In genomic region chr11:131922220-131922619, GRCh38 we compare ENCODE assay signal across 30 cellular contexts.
"Had no signal": no experiment of that assay in that cellular context is flagged by ENCODE, and none has a peak within 500 bp of the region (broad histone marks: within the 10 kb centered on the region; RNA-seq: fewer than 3 reads in every experiment).

No MANE protein-coding gene starts in this region.

- H2AFZ ChIP-seq: hepatocyte had no signal

- H3K9me3 Mint-ChIP-seq: activated CD4-positive, alpha-beta memory T cell treated with anti-CD3 and anti-CD28 coated beads, Interleukin-2, amount 10 ng/mL, durations not matched to agents 7 days and 5 days; activated CD4-positive, alpha-beta T cell treated with anti-CD3 and anti-CD28 coated beads, Interleukin-2, amount 10 ng/mL, durations not matched to agents 7 days and 5 days; activated naive CD4-positive, alpha-beta T cell treated with anti-CD3 and anti-CD28 coated beads, Interleukin-2, amount 10 ng/mL, durations not matched to agents 7 days and 5 days; activated naive CD8-positive, alpha-beta T cell treated with anti-CD3 and anti-CD28 coated beads, Interleukin-2, amount 10 ng/mL, durations not matched to agents 7 days and 5 days; activated T-cell treated with anti-CD3 and anti-CD28 coated beads, Interleukin-2, amount 50 U/mL, for 24 hours; WTC11 had no signal

- FAIRE-seq: bronchial epithelial cell, endometrium, endothelial cell of umbilical vein had no signal

- H3K4me1 Mint-ChIP-seq: activated CD4-positive, alpha-beta memory T cell treated with anti-CD3 and anti-CD28 coated beads, Interleukin-2, amount 10 ng/mL, durations not matched to agents 7 days and 5 days; activated CD4-positive, alpha-beta T cell treated with anti-CD3 and anti-CD28 coated beads, Interleukin-2, amount 10 ng/mL, durations not matched to agents 7 days and 5 days; activated naive CD4-positive, alpha-beta T cell treated with anti-CD3 and anti-CD28 coated beads, Interleukin-2, amount 10 ng/mL, durations not matched to agents 7 days and 5 days; activated naive CD8-positive, alpha-beta T cell treated with anti-CD3 and anti-CD28 coated beads, Interleukin-2, amount 10 ng/mL, durations not matched to agents 7 days and 5 days; central memory CD8-positive, alpha-beta T cell had no signal

- H3K4me2 ChIP-seq: hepatocyte had no signal

- ATAC-seq: activated naive CD4-positive, alpha-beta T cell treated with anti-CD3 and anti-CD28 coated beads, Interleukin-2, amount 50 U/mL, for 72 hours; activated T-cell treated with anti-CD3 and anti-CD28 coated beads, Interleukin-2, amount 50 U/mL, for 72 hours; gastroesophageal sphincter; heart right ventricle; WTC11 had no signal

- H3K36me3 ChIP-seq: ascending aorta, brain microvascular endothelial cell, colonic mucosa, esophagus squamous epithelium, gastroesophageal sphincter, heart right ventricle had no signal

- H3K4me1 ChIP-seq: ascending aorta, colonic mucosa had no signal

- H3K27ac Mint-ChIP-seq: activated CD4-positive, alpha-beta memory T cell treated with anti-CD3 and anti-CD28 coated beads, Interleukin-2, amount 10 ng/mL, durations not matched to agents 7 days and 5 days; activated CD4-positive, alpha-beta T cell treated with anti-CD3 and anti-CD28 coated beads, Interleukin-2, amount 10 ng/mL, durations not matched to agents 7 days and 5 days; activated naive CD4-positive, alpha-beta T cell treated with anti-CD3 and anti-CD28 coated beads, Interleukin-2, amount 10 ng/mL, durations not matched to agents 7 days and 5 days; activated naive CD4-positive, alpha-beta T cell treated with anti-CD3 and anti-CD28 coated beads, Interleukin-2, amount 50 U/mL, for 72 hours; activated naive CD8-positive, alpha-beta T cell treated with anti-CD3 and anti-CD28 coated beads, Interleukin-2, amount 10 ng/mL, durations not matched to agents 7 days and 5 days; activated T-cell treated with anti-CD3 and anti-CD28 coated beads, Interleukin-2, amount 50 U/mL, for 24 hours; activated T-cell treated with anti-CD3 and anti-CD28 coated beads, Interleukin-2, amount 50 U/mL, for 72 hours; WTC11 had no signal

- H3K4me3 Mint-ChIP-seq: activated CD4-positive, alpha-beta memory T cell treated with anti-CD3 and anti-CD28 coated beads, Interleukin-2, amount 10 ng/mL, durations not matched to agents 7 days and 5 days; activated CD4-positive, alpha-beta T cell treated with anti-CD3 and anti-CD28 coated beads, Interleukin-2, amount 10 ng/mL, durations not matched to agents 7 days and 5 days; activated naive CD4-positive, alpha-beta T cell treated with anti-CD3 and anti-CD28 coated beads, Interleukin-2, amount 10 ng/mL, durations not matched to agents 7 days and 5 days; activated naive CD8-positive, alpha-beta T cell treated with anti-CD3 and anti-CD28 coated beads, Interleukin-2, amount 10 ng/mL, durations not matched to agents 7 days and 5 days; activated T-cell treated with anti-CD3 and anti-CD28 coated beads, Interleukin-2, amount 50 U/mL, for 24 hours; activated T-cell treated with anti-CD3 and anti-CD28 coated beads, Interleukin-2, amount 50 U/mL, for 72 hours; central memory CD8-positive, alpha-beta T cell; WTC11 had no signal

- H3K27ac ChIP-seq: ascending aorta, brain microvascular endothelial cell, colonic mucosa, epithelial cell of prostate, esophagus squamous epithelium, gastroesophageal sphincter, heart right ventricle, hepatocyte had no signal

- H3K27me3 ChIP-seq: ascending aorta, brain microvascular endothelial cell, colonic mucosa, esophagus squamous epithelium, gastroesophageal sphincter, hepatocyte had no signal

- H3K4me3 ChIP-seq: ascending aorta, colonic mucosa, esophagus squamous epithelium, gastroesophageal sphincter, heart right ventricle, hepatocyte had no signal

- H3K27me3 Mint-ChIP-seq: activated CD4-positive, alpha-beta memory T cell treated with anti-CD3 and anti-CD28 coated beads, Interleukin-2, amount 10 ng/mL, durations not matched to agents 7 days and 5 days; activated CD4-positive, alpha-beta T cell treated with anti-CD3 and anti-CD28 coated beads, Interleukin-2, amount 10 ng/mL, durations not matched to agents 7 days and 5 days; activated naive CD4-positive, alpha-beta T cell treated with anti-CD3 and anti-CD28 coated beads, Interleukin-2, amount 10 ng/mL, durations not matched to agents 7 days and 5 days; activated naive CD8-positive, alpha-beta T cell treated with anti-CD3 and anti-CD28 coated beads, Interleukin-2, amount 10 ng/mL, durations not matched to agents 7 days and 5 days; activated T-cell treated with anti-CD3 and anti-CD28 coated beads, Interleukin-2, amount 50 U/mL, for 24 hours; central memory CD8-positive, alpha-beta T cell had no signal

- H3K9me3 ChIP-seq: ascending aorta, colonic mucosa, esophagus squamous epithelium, gastroesophageal sphincter, heart right ventricle had no signal

- DNase-seq: activated CD4-positive, alpha-beta memory T cell treated with anti-CD3 and anti-CD28 coated beads, Interleukin-2, amount 10 ng/mL, durations not matched to agents 7 days and 5 days; activated CD4-positive, alpha-beta T cell treated with anti-CD3 and anti-CD28 coated beads for 1 hour; activated CD4-positive, alpha-beta T cell treated with anti-CD3 and anti-CD28 coated beads for 4 hours; activated CD4-positive, alpha-beta T cell treated with anti-CD3 and anti-CD28 coated beads, Interleukin-2, amount 10 ng/mL, durations not matched to agents 7 days and 5 days; activated CD4-positive, alpha-beta T cell treated with anti-CD3 and anti-CD28 coated beads, Interleukin-2, amount 50 U/mL, for 4 hours; activated CD8-positive, alpha-beta memory T cell treated with anti-CD3 and anti-CD28 coated beads, Interleukin-2, amount 50 U/mL, for 48 hours; activated gamma-delta T cell; activated naive CD4-positive, alpha-beta T cell; activated naive CD4-positive, alpha-beta T cell treated with anti-CD3 and anti-CD28 coated beads, Interleukin-2, amount 10 ng/mL, durations not matched to agents 7 days and 5 days; activated naive CD8-positive, alpha-beta T cell treated with anti-CD3 and anti-CD28 coated beads, Interleukin-2, amount 10 ng/mL, durations not matched to agents 7 days and 5 days; activated T-cell treated with anti-CD3 and anti-CD28 coated beads for 4 hours; activated T-cell treated with anti-CD3 and anti-CD28 coated beads, Interleukin-2, amount 50 U/mL, for 24 hours; activated T-cell treated with anti-CD3 and anti-CD28 coated beads, Interleukin-2, amount 50 U/mL, for 72 hours; brain microvascular endothelial cell; colonic mucosa; effector CD8-positive, alpha-beta T cell; esophagus squamous epithelium; foreskin melanocyte; heart right ventricle; T-helper 2 cell had no signal

- H3K79me2 ChIP-seq: hepatocyte had no signal

- H3K36me3 Mint-ChIP-seq: activated naive CD4-positive, alpha-beta T cell treated with anti-CD3 and anti-CD28 coated beads, Interleukin-2, amount 10 ng/mL, durations not matched to agents 7 days and 5 days; activated naive CD4-positive, alpha-beta T cell treated with anti-CD3 and anti-CD28 coated beads, Interleukin-2, amount 50 U/mL, for 72 hours; activated naive CD8-positive, alpha-beta T cell treated with anti-CD3 and anti-CD28 coated beads, Interleukin-2, amount 10 ng/mL, durations not matched to agents 7 days and 5 days; WTC11 had no signal
